Comparison of ENCODE assay signal across 24 cellular contexts in genomic region chr20:32490942-32491763, GRCh38.
A peak's percentile ranks its signal among the peaks of the same experiment; 100 is the strongest.
DNase-seq lines count a peak whose midpoint lies in the region; FAIRE-seq and TF ChIP-seq lines count a peak whose summit lies in the region.
"Had no signal": no experiment of that assay in that cellular context is flagged by ENCODE, and none has a peak within 500 bp of the region (broad histone marks: within the 10 kb centered on the region; RNA-seq: fewer than 3 reads in every experiment).

No MANE protein-coding gene starts in this region.

- peaks cover 8% of the 10 kb centered on the region for H3K36me3 ChIP-seq in CD8-positive, alpha-beta memory T cell (ENCODE audit: insufficient read depth, low read length)
- no peaks in the 10 kb centered on the region for H3K36me3 ChIP-seq in endodermal cell (ENCODE audit: control insufficient read depth, insufficient read depth, low read length)
- no peaks in the 10 kb centered on the region for H3K36me3 ChIP-seq in osteoblast (ENCODE audit: insufficient read depth, low read length)
- no peaks in the 10 kb centered on the region for H3K36me3 ChIP-seq in small intestine (ENCODE audit: control insufficient read depth in 2 of 2, insufficient read depth in 2 of 2, low read length in 2 of 2)
- H3K36me3 ChIP-seq: brain microvascular endothelial cell, colonic mucosa had no signal

- H3K27me3 ChIP-seq in CD8-positive, alpha-beta memory T cell (ENCODE audit: insufficient read depth, low read length, poor library complexity, severe bottlenecking): no peaks in the 10 kb centered on the region
- no peaks in the 10 kb centered on the region for H3K27me3 ChIP-seq in endodermal cell (ENCODE audit: control insufficient read depth, insufficient read depth, low read length, poor library complexity, severe bottlenecking)
- H3K27me3 ChIP-seq in osteoblast (ENCODE audit: insufficient read depth, low read length): peaks cover 11% of the 10 kb centered on the region
- no peaks in the 10 kb centered on the region for H3K27me3 ChIP-seq in small intestine (ENCODE audit: control insufficient read depth in 2 of 2, insufficient read depth in 2 of 2, low read length in 2 of 2)
- H3K27me3 ChIP-seq: brain microvascular endothelial cell, colonic mucosa had no signal

- CTCF ChIA-PET in CD8-positive, alpha-beta memory T cell (lab: Charles Lee): no interaction called here

- WGBS in endodermal cell (ENCODE audit: insufficient coverage in 1 of 2, insufficient read length in 1 of 2), 2 experiments: 95% methylated on average over 8 to 14 of the region's 14 CpGs
- WGBS in small intestine, 3 donors: 92% methylated on average over 14 of the region's 14 CpGs

- FAIRE-seq in small intestine (lab: Jason Lieb, UNC) (no peak), urothelium cell line (lab: Jason Lieb, UNC) (no peak)
- FAIRE-seq: endometrium had no signal

- H3K4me3 Mint-ChIP-seq in CD8-positive, alpha-beta memory T cell: no peak overlapping the region
- no peak overlapping the region for H3K4me3 Mint-ChIP-seq in endodermal cell
- H3K4me3 Mint-ChIP-seq: mesothelial cell of epicardium, neural crest cell had no signal

- peak; percentile 28 for DNase-seq in NCI-H146 (lab: John Stamatoyannopoulos, UW)
- DNase-seq in NCI-H146 treated with DMSO at 0.1 percent for 48 hours (lab: John Stamatoyannopoulos, UW; ENCODE audit: unreplicated experiment): no peak
- DNase-seq in CD8-positive, alpha-beta memory T cell: peak in 1 of 5 donors; percentile 48
- peak; percentile 7 for DNase-seq in endodermal cell
- peak; percentile 47 for DNase-seq in osteoblast (ENCODE audit: insufficient read length, low spot score, missing footprints)
- DNase-seq in small intestine: no peak
- DNase-seq in urothelium cell line (ENCODE audit: low spot score): no peak
- DNase-seq in activated T-cell treated with anti-CD3 and anti-CD28 coated beads, Interleukin-2, amount 50 U/mL, for 48 hours: no peak
- DNase-seq: 8988T; brain microvascular endothelial cell; Calu3; colonic mucosa; GOT3; left ventricle myocardium superior; NCI-H1092; NCI-H2029 treated with DMSO at 0.1 percent for 48 hours; NCI-H345; PC-3; SIG-M5; stimulated activated CD4-positive, alpha-beta T cell treated with anti-CD3 and anti-CD28 coated beads, Interleukin-4, amount 100 ng/mL, for 1 hour; stimulated activated naive CD8-positive, alpha-beta T cell treated with anti-CD3 and anti-CD28 coated beads, Interleukin-15, Interleukin-2, amounts not matched to agents 100 U/mL and 50 U/mL, for 24 hours had no signal

- no peaks in the 10 kb centered on the region for H3K79me2 ChIP-seq in osteoblast (ENCODE audit: insufficient read depth, low read length)

- H3K9ac ChIP-seq in endodermal cell (ENCODE audit: extremely low read depth, low read length, poor library complexity, severe bottlenecking): no peak overlapping the region

- POLR2A ChIA-PET in CD8-positive, alpha-beta memory T cell (lab: Charles Lee): no interaction called here

- H3K27ac Mint-ChIP-seq in CD8-positive, alpha-beta memory T cell: peak overlapping the region in 7 of 8 donors; percentile 6 to 90 (median 69)
- H3K27ac Mint-ChIP-seq in endodermal cell: no peak overlapping the region
- H3K27ac Mint-ChIP-seq: mesothelial cell of epicardium had no signal

- no peaks in the 10 kb centered on the region for H3K9me3 ChIP-seq in CD8-positive, alpha-beta memory T cell (ENCODE audit: low read length)
- H3K9me3 ChIP-seq in endodermal cell (ENCODE audit: control insufficient read depth, low read length) (peaks cover 5% of the 10 kb centered on the region), osteoblast (ENCODE audit: low read depth, low read length) (no peaks in the 10 kb centered on the region), small intestine (ENCODE audit: control insufficient read depth, low read depth) (no peaks in the 10 kb centered on the region)
- H3K9me3 ChIP-seq: colonic mucosa had no signal

- no peaks in the 10 kb centered on the region for H3K27me3 Mint-ChIP-seq in CD8-positive, alpha-beta memory T cell
- peaks cover 18% of the 10 kb centered on the region for H3K27me3 Mint-ChIP-seq in endodermal cell (ENCODE audit: insufficient read depth)

- no peak overlapping the region for H3K4me3 ChIP-seq in CD8-positive, alpha-beta memory T cell (ENCODE audit: low read length)
- H3K4me3 ChIP-seq in endodermal cell (ENCODE audit: low read length) (no peak overlapping the region), osteoblast (ENCODE audit: insufficient read depth, low read length) (no peak overlapping the region), small intestine (ENCODE audit: low read depth in 1 of 2, low read length in 2 of 2) (no peak overlapping the region)
- H3K4me3 ChIP-seq: colonic mucosa had no signal

- no peak overlapping the region for H2AFZ ChIP-seq in osteoblast (ENCODE audit: low read length)

- H3K36me3 Mint-ChIP-seq in CD8-positive, alpha-beta memory T cell: peaks cover 0 to 54% (median 10%) of the 10 kb centered on the region in 3 donors
- H3K36me3 Mint-ChIP-seq in endodermal cell (ENCODE audit: low read depth): peaks cover 3% of the 10 kb centered on the region

- H3K27ac ChIP-seq in CD8-positive, alpha-beta memory T cell (ENCODE audit: low read depth, low read length): no peak overlapping the region
- H3K27ac ChIP-seq in endodermal cell (ENCODE audit: low read depth, low read length) (no peak overlapping the region), osteoblast (ENCODE audit: low read depth, low read length) (no peak overlapping the region), small intestine (ENCODE audit: low read depth in 1 of 2, low read length in 1 of 2) (no peak overlapping the region)
- H3K27ac ChIP-seq: brain microvascular endothelial cell, colonic mucosa had no signal

- peaks cover 33 to 50% (median 40%) of the 10 kb centered on the region in 3 donors for H3K4me1 Mint-ChIP-seq in CD8-positive, alpha-beta memory T cell
- peaks cover 11% of the 10 kb centered on the region for H3K4me1 Mint-ChIP-seq in endodermal cell

- no peaks in the 10 kb centered on the region for H4K20me1 ChIP-seq in osteoblast (ENCODE audit: insufficient read depth, low read length)

- no peak overlapping the region for H3K4me2 ChIP-seq in osteoblast (ENCODE audit: insufficient read depth, low read length)

- H3K9me3 Mint-ChIP-seq in CD8-positive, alpha-beta memory T cell: no peaks in the 10 kb centered on the region
- H3K9me3 Mint-ChIP-seq in endodermal cell: peaks cover 3% of the 10 kb centered on the region

- TF ChIP-seq CTCF in endodermal cell (conservative IDR thresholded peaks at IDR 0.05) (no peak), osteoblast (IDR thresholded peaks at IDR 0.05; ENCODE audit: extremely low read depth, low read depth, low read length) (no peak)

- H3K4me1 ChIP-seq in CD8-positive, alpha-beta memory T cell (ENCODE audit: insufficient read depth, low read length): peaks cover 7% of the 10 kb centered on the region
- peaks cover 4% of the 10 kb centered on the region for H3K4me1 ChIP-seq in endodermal cell (ENCODE audit: control insufficient read depth, insufficient read depth, low read length)
- peaks cover 6% of the 10 kb centered on the region for H3K4me1 ChIP-seq in osteoblast (ENCODE audit: insufficient read depth, low read length)
- H3K4me1 ChIP-seq in small intestine (ENCODE audit: control insufficient read depth in 2 of 2, insufficient read depth in 1 of 2, low read depth in 1 of 2, low read length in 1 of 2): peaks cover 0 to 4% of the 10 kb centered on the region in 2 donors
- H3K4me1 ChIP-seq: colonic mucosa had no signal

Comparison
In these comparisons a context has a peak if more than half of its experiments do, and no peak if none do; other contexts are left out.
1. DNase-seq: peak in NCI-H146 (single experiment), endodermal cell (single experiment) and osteoblast (single experiment); none in NCI-H146 treated with DMSO at 0.1 percent for 48 hours (single experiment), small intestine (single experiment), urothelium cell line (single experiment) and activated T-cell treated with anti-CD3 and anti-CD28 coated beads, Interleukin-2, amount 50 U/mL, for 48 hours (0 of 2).